1 cellular context compared by ENCODE assay signal in the genomic region with DNA sequence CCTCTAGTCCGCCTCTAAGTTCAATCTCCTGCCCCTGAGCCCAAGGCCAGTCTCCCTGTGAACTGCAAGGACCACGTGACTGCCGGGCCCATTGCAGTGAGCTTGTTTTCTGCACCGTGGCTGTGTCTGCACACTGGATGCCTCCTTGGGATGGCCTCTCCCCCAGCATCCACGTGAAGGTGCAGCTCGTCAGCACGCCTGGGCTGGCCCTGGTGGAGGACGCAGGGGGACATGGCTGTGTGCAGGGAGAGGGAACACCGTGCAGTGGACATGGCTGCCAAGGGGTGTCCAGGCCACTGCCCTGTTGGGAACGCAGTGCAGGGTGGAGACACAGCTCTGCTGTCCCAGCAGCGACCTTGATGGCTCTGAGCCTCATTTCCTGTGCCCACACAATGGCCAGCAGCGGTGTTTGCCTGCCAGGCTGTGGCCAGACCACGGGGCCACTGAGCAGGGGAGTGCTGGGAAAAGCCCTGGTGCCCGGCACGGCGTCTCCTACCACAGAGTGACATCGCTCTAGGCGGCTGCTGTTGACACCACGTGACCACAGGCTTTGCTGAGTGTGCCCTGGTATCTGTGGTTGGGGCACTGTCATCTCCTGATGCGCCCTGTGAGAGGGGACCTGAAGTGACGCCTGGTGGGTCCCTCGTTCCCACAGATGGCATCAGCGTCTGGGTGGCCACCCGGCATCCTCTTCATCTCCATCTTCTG.
TF ChIP-seq lines count a peak whose summit lies in the region.

No MANE protein-coding gene starts in this region.

TF ChIP-seq in H1, 55 proteins besides CTCF, POLR2A, EP300 and RAD21:
- TF ChIP-seq SP2 (IDR thresholded peaks at IDR 0.05; ENCODE audit: low read length) (no peak), MAFK (IDR thresholded peaks at IDR 0.05; ENCODE audit: low read depth, low read length) (no peak)
